Comparison of ENCODE assay signal across 15 cellular contexts in the genomic region with DNA sequence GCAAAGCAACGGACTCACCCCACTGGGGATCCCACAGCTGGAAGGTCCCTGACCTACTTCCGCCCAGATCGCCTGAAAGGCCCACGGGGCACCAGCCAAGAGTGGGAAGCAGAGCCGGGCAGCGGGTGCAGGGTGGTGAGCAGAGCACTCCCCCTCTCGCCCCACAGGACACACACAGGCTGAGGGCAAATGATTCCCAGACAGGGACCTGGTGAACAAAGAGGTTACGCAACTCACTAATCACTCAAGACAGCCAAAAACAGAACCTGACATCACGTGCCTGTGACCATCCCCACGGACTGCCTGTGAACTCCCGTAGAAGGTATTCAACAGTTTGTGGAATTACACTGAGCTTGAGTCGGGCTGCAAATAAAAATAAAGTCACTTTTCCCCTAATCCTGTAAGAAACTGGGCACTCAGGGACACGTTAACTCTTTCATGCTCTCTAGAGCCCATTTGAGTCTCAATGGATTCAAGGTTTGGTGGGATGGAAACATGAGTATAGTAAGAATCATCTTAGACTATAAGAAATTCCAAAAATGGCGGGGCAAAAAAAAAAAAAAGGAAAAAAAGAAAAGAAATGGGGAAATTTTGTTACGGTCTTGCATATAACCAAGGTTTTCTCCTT.
DNase-seq lines count a peak whose midpoint lies in the region; ATAC-seq, FAIRE-seq and TF ChIP-seq lines count a peak whose summit lies in the region.
"Had no signal": no experiment of that assay in that cellular context is flagged by ENCODE, and none has a peak within 500 bp of the region (broad histone marks: within the 10 kb centered on the region; RNA-seq: fewer than 3 reads in every experiment).

No MANE protein-coding gene starts in this region.

- H2AFZ ChIP-seq in SK-N-SH (ENCODE audit: low read depth) = no peak overlapping the region
- H2AFZ ChIP-seq: PC-9 had no signal

- no peaks in the 10 kb centered on the region for H3K27me3 ChIP-seq in SK-N-SH (ENCODE audit: insufficient read depth)
- peaks cover 2% of the 10 kb centered on the region for H3K27me3 ChIP-seq in layer of hippocampus (ENCODE audit: control insufficient read depth, insufficient read depth, low read length)
- no peaks in the 10 kb centered on the region for H3K27me3 ChIP-seq in tibial nerve
- H3K27me3 ChIP-seq: upper lobe of left lung had no signal

- no peak overlapping the region for H3K27ac Mint-ChIP-seq in activated naive CD8-positive, alpha-beta T cell treated with anti-CD3 and anti-CD28 coated beads, Interleukin-2, amount 50 U/mL, for 24 hours
- H3K27ac Mint-ChIP-seq: activated CD4-positive, alpha-beta T cell treated with anti-CD3 and anti-CD28 coated beads, Interleukin-2, amount 10 ng/mL, durations not matched to agents 7 days and 5 days; activated naive CD8-positive, alpha-beta T cell had no signal

- H3K9me2 ChIP-seq in SK-N-SH = no peaks in the 10 kb centered on the region

- POLR2A ChIA-PET in SK-N-SH (lab: Yijun Ruan, JAX) = no interaction called here

- H3K27me3 Mint-ChIP-seq in activated naive CD8-positive, alpha-beta T cell treated with anti-CD3 and anti-CD28 coated beads, Interleukin-2, amount 50 U/mL, for 24 hours = peaks cover 4% of the 10 kb centered on the region

- H3K79me2 ChIP-seq in SK-N-SH (ENCODE audit: insufficient read depth) = peaks cover 53% of the 10 kb centered on the region

- FAIRE-seq in urothelium cell line (lab: Jason Lieb, UNC) = no peak
- FAIRE-seq: GM19239 had no signal

- 89% methylated on average over 15 of the region's 15 CpGs for WGBS in SK-N-SH (ENCODE audit: low lambda C conversion rate)
- 51 to 63% methylated on average over 15 of the region's 15 CpGs for WGBS in tibial nerve, 2 donors

- H3K27ac ChIP-seq in SK-N-SH (ENCODE audit: low read depth in 2 of 2, low read length in 1 of 2) (no peak overlapping the region), layer of hippocampus (ENCODE audit: low read depth, low read length) (peak overlapping the region; percentile 66), tibial nerve (peak overlapping the region in 2 of 4 donors; percentile 22 to 52)
- H3K27ac ChIP-seq: epithelial cell of prostate, PC-9, upper lobe of left lung had no signal

- H3K9me3 ChIP-seq in SK-N-SH (no peaks in the 10 kb centered on the region), tibial nerve (no peaks in the 10 kb centered on the region)
- H3K9me3 ChIP-seq: mucosa of descending colon, upper lobe of left lung had no signal

- no peaks in the 10 kb centered on the region for H3K4me1 Mint-ChIP-seq in activated naive CD8-positive, alpha-beta T cell treated with anti-CD3 and anti-CD28 coated beads, Interleukin-2, amount 50 U/mL, for 24 hours
- H3K4me1 Mint-ChIP-seq: activated CD4-positive, alpha-beta T cell treated with anti-CD3 and anti-CD28 coated beads, Interleukin-2, amount 10 ng/mL, durations not matched to agents 7 days and 5 days had no signal

- H3K4me3 Mint-ChIP-seq in activated naive CD8-positive, alpha-beta T cell treated with anti-CD3 and anti-CD28 coated beads, Interleukin-2, amount 50 U/mL, for 24 hours = no peak overlapping the region
- H3K4me3 Mint-ChIP-seq: activated CD4-positive, alpha-beta T cell treated with anti-CD3 and anti-CD28 coated beads, Interleukin-2, amount 10 ng/mL, durations not matched to agents 7 days and 5 days; activated naive CD8-positive, alpha-beta T cell had no signal

- H3K9me3 Mint-ChIP-seq in activated naive CD8-positive, alpha-beta T cell treated with anti-CD3 and anti-CD28 coated beads, Interleukin-2, amount 50 U/mL, for 24 hours = no peaks in the 10 kb centered on the region
- H3K9me3 Mint-ChIP-seq: activated CD4-positive, alpha-beta T cell treated with anti-CD3 and anti-CD28 coated beads, Interleukin-2, amount 10 ng/mL, durations not matched to agents 7 days and 5 days had no signal

- no peak overlapping the region for H3K9ac ChIP-seq in SK-N-SH

- no peaks in the 10 kb centered on the region for H3F3A ChIP-seq in SK-N-SH (replicated peaks; ENCODE audit: insufficient read depth)

- H4K20me1 ChIP-seq in SK-N-SH (ENCODE audit: insufficient read depth) = no peaks in the 10 kb centered on the region

- TF ChIP-seq CTCF in SK-N-SH (IDR thresholded peaks at IDR 0.05) (no peak), astrocyte of the spinal cord (IDR thresholded peaks at IDR 0.05; ENCODE audit: low read depth, low read length) (no peak), tibial nerve (IDR thresholded peaks at IDR 0.05) (no peak)

- no peak for TF ChIP-seq POLR2A in tibial nerve (IDR thresholded peaks at IDR 0.05)

- H3K36me3 Mint-ChIP-seq in activated naive CD8-positive, alpha-beta T cell treated with anti-CD3 and anti-CD28 coated beads, Interleukin-2, amount 50 U/mL, for 24 hours (ENCODE audit: low read depth) = no peaks in the 10 kb centered on the region
- H3K36me3 Mint-ChIP-seq: activated naive CD8-positive, alpha-beta T cell had no signal

- H3K4me1 ChIP-seq in SK-N-SH (ENCODE audit: control insufficient read depth in 1 of 2, insufficient read depth in 2 of 2, low read depth in 1 of 2, low read length in 1 of 2) (peaks cover 9 to 22% of the 10 kb centered on the region in 2 experiments; a peak in 3 of 4 replicates), tibial nerve (peaks cover 0 to 52% (median 20%) of the 10 kb centered on the region in 4 donors)

- in situ Hi-C loops in astrocyte of the spinal cord (cut with HindIII; ENCODE audit: low sequenced_read_pairs) = no loop called here

- DNase-seq in SK-N-SH (no peak), astrocyte of the spinal cord (ENCODE audit: low read depth, low spot score) (peak; percentile 28), tibial nerve (ENCODE audit: low spot score in 2 of 2) (peak; percentile 34 to 55), urothelium cell line (ENCODE audit: low spot score) (no peak)
- no peak for DNase-seq in activated naive CD8-positive, alpha-beta T cell treated with anti-CD3 and anti-CD28 coated beads, Interleukin-2, amount 50 U/mL, for 24 hours
- DNase-seq: activated CD4-positive, alpha-beta T cell treated with anti-CD3 and anti-CD28 coated beads, Interleukin-2, amount 10 ng/mL, durations not matched to agents 7 days and 5 days; mucosa of descending colon; PC-9; upper lobe of left lung had no signal

- TF ChIP-seq EP300 in SK-N-SH (IDR thresholded peaks at IDR 0.05; ENCODE audit: borderline replicate concordance in 1 of 2, low read depth in 1 of 2, low read length in 1 of 2) (no peak), tibial nerve (IDR thresholded peaks at IDR 0.05) (no peak)

- H3K4me3 ChIP-seq in SK-N-SH (ENCODE audit: low read depth in 2 of 2, low read length in 1 of 2) = no peak overlapping the region
- no peak overlapping the region for H3K4me3 ChIP-seq in astrocyte of the spinal cord (ENCODE audit: low read depth, low read length)
- H3K4me3 ChIP-seq in tibial nerve = no peak overlapping the region
- H3K4me3 ChIP-seq: mucosa of descending colon, PC-9, upper lobe of left lung had no signal

- no peak for TF ChIP-seq RAD21 in SK-N-SH (IDR thresholded peaks at IDR 0.05; ENCODE audit: low read length)

- CTCF ChIA-PET in SK-N-SH (lab: Yijun Ruan, JAX) = no interaction called here

- ATAC-seq in SK-N-SH treated with all-trans-retinoic acid at 6 μM for 48 hours = no peak
- no peak for ATAC-seq in HG03159 (IDR thresholded peaks at IDR 0.05; ENCODE audit: unreplicated experiment)
- ATAC-seq in activated naive CD8-positive, alpha-beta T cell treated with anti-CD3 and anti-CD28 coated beads, Interleukin-2, amount 50 U/mL, for 24 hours = no peak
- ATAC-seq: mucosa of descending colon had no signal

- H3K36me3 ChIP-seq in SK-N-SH (replicated peaks in 1 of 2; ENCODE audit: control insufficient read depth in 1 of 2, insufficient read depth in 2 of 2, low read length in 1 of 2) (no peaks in the 10 kb centered on the region), tibial nerve (no peaks in the 10 kb centered on the region)
- H3K36me3 ChIP-seq: upper lobe of left lung had no signal

- no peak overlapping the region for H3K4me2 ChIP-seq in SK-N-SH
- H3K4me2 ChIP-seq: PC-9 had no signal

TF ChIP-seq in SK-N-SH treated with all-trans-retinoic acid at 6 μM for 48 hours, 23 proteins besides CTCF, POLR2A, EP300 and RAD21:
- TF ChIP-seq ISL1 (CRISPR knock-in tag; IDR thresholded peaks at IDR 0.05) (0 out of 2 replicates have a peak, but pooled peaks have one; percentile 8), ARNTL (CRISPR knock-in tag; IDR thresholded peaks at IDR 0.05; ENCODE audit: borderline replicate concordance, low read depth) (no peak), ZNF70 (CRISPR knock-in tag; IDR thresholded peaks at IDR 0.05) (no peak), OSR1 (CRISPR knock-in tag; IDR thresholded peaks at IDR 0.05) (no peak)
- TF ChIP-seq, protein P1, sequence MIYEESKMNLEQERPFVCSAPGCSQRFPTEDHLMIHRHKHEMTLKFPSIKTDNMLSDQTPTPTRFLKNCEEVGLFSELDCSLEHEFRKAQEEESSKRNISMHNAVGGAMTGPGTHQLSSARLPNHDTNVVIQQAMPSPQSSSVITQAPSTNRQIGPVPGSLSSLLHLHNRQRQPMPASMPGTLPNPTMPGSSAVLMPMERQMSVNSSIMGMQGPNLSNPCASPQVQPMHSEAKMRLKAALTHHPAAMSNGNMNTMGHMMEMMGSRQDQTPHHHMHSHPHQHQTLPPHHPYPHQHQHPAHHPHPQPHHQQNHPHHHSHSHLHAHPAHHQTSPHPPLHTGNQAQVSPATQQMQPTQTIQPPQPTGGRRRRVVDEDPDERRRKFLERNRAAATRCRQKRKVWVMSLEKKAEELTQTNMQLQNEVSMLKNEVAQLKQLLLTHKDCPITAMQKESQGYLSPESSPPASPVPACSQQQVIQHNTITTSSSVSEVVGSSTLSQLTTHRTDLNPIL (CRISPR knock-in tag; IDR thresholded peaks at IDR 0.05; ENCODE audit: low read depth) = no peak

TF ChIP-seq in SK-N-SH, 30 proteins besides CTCF, POLR2A, EP300 and RAD21 (continues in another document):
- no peak for TF ChIP-seq RXRA (IDR thresholded peaks at IDR 0.05; ENCODE audit: borderline replicate concordance, low read depth)

Comparison
In these comparisons a context has a peak if more than half of its experiments do, and no peak if none do; other contexts are left out.
1. DNase-seq: peak in astrocyte of the spinal cord (single experiment) and tibial nerve (2 of 2); none in SK-N-SH (single experiment), urothelium cell line (single experiment) and activated naive CD8-positive, alpha-beta T cell treated with anti-CD3 and anti-CD28 coated beads, Interleukin-2, amount 50 U/mL, for 24 hours (single experiment).